Comparison of ENCODE assay signal across 9 cellular contexts in the genomic region with DNA sequence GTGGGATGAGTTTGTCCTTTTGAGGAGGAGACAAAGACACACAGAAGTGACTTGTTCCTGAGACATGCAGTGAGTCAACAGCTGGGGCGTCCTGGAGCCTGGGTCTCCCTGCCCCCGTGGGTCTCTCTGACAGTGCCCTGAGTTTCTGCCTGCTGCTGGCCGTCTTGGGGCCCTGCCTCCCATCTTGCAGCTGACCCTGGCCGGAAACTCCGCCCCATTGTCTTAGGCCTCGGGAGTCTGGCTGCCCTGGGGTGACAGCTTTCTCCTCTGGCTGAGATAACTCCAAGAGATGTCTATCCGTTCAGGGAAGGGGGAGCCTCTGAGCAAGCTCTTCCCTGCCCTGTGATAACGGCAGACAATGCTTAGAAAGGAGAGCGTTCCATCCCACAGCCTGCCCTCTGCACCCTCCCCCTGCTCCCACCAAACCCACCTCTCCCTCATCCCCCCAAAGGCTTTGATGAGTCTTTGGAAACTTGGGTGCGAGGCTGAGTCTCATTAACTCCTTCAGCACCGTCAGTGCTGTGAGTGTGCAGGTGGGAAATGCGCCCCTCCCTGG.
A peak's percentile ranks its signal among the peaks of the same experiment; 100 is the strongest.
DNase-seq lines count a peak whose midpoint lies in the region; ATAC-seq and TF ChIP-seq lines count a peak whose summit lies in the region.
"Had no signal": no experiment of that assay in that cellular context is flagged by ENCODE, and none has a peak within 500 bp of the region (broad histone marks: within the 10 kb centered on the region; RNA-seq: fewer than 3 reads in every experiment).

No MANE protein-coding gene starts in this region.

- H2AFZ ChIP-seq in neural progenitor cell (replicated peaks): peak overlapping the region; percentile 57

- no peaks in the 10 kb centered on the region for H3K27me3 ChIP-seq in neural progenitor cell

- H3F3A ChIP-seq in neural progenitor cell (ENCODE audit: low read depth): peaks cover 30% of the 10 kb centered on the region

- TF ChIP-seq CTCF in neural progenitor cell (IDR thresholded peaks at IDR 0.05): peak; percentile 25

- peaks cover 7% of the 10 kb centered on the region for H3K27me3 Mint-ChIP-seq in neural progenitor cell (ENCODE audit: insufficient read depth, low read depth)
- H3K27me3 Mint-ChIP-seq in effector memory CD8-positive, alpha-beta T cell: peaks cover 18 to 59% of the 10 kb centered on the region in 2 donors

- no peaks in the 10 kb centered on the region for H4K20me1 ChIP-seq in neural progenitor cell (ENCODE audit: low read depth)

- peaks cover 3% of the 10 kb centered on the region for H3K9me3 Mint-ChIP-seq in neural progenitor cell
- H3K9me3 Mint-ChIP-seq in effector memory CD8-positive, alpha-beta T cell: no peaks in the 10 kb centered on the region

- peak overlapping the region; percentile 21 for H3K27ac ChIP-seq in neural progenitor cell

- H3K36me3 ChIP-seq in neural progenitor cell: no peaks in the 10 kb centered on the region

- H3K4me3 Mint-ChIP-seq in neural progenitor cell: peak overlapping the region; percentile 48
- H3K4me3 Mint-ChIP-seq in effector memory CD8-positive, alpha-beta T cell: no peak overlapping the region

- H3K36me3 Mint-ChIP-seq in neural progenitor cell: no peaks in the 10 kb centered on the region
- no peaks in the 10 kb centered on the region for H3K36me3 Mint-ChIP-seq in effector memory CD8-positive, alpha-beta T cell (ENCODE audit: insufficient read depth)

- in situ Hi-C loops in SK-MEL-5 (cut with HindIII; ENCODE audit: low pct_unique_long_range_greater_than_20kb, low sequenced_read_pairs): no loop called here

- H3K4me3 ChIP-seq in neural progenitor cell: peak overlapping the region; percentile 13

- peaks cover 25% of the 10 kb centered on the region for H3K4me1 ChIP-seq in neural progenitor cell

- no peaks in the 10 kb centered on the region for H3K79me2 ChIP-seq in neural progenitor cell (ENCODE audit: low read depth)

- no peak for ATAC-seq in HG02970 (IDR thresholded peaks at IDR 0.05; ENCODE audit: low FRiP score, unreplicated experiment)
- no peak for ATAC-seq in effector memory CD8-positive, alpha-beta T cell (replicated peaks)

- peak overlapping the region; percentile 79 for H3K27ac Mint-ChIP-seq in neural progenitor cell
- H3K27ac Mint-ChIP-seq in effector memory CD8-positive, alpha-beta T cell: no peak overlapping the region

- DNase-seq in Daoy (ENCODE audit: low read depth): peak; percentile 94
- DNase-seq in SK-MEL-5 (ENCODE audit: low read depth, low spot score): peak; percentile 41
- DNase-seq in foreskin melanocyte: peak; percentile 17
- peak; percentile 78 for DNase-seq in neural progenitor cell (ENCODE audit: low spot score)
- no peak for DNase-seq in NCI-H526 (lab: John Stamatoyannopoulos, UW)
- DNase-seq in MV-4-11 (lab: John Stamatoyannopoulos, UW): no peak
- DNase-seq in effector memory CD8-positive, alpha-beta T cell: no peak
- DNase-seq: DMS153 had no signal

- H3K9me3 ChIP-seq in neural progenitor cell (ENCODE audit: low read depth): no peaks in the 10 kb centered on the region

- no peak overlapping the region for H3K9ac ChIP-seq in neural progenitor cell

- peak overlapping the region; percentile 70 for H3K4me2 ChIP-seq in neural progenitor cell

- peaks cover 38% of the 10 kb centered on the region for H3K4me1 Mint-ChIP-seq in neural progenitor cell
- no peaks in the 10 kb centered on the region for H3K4me1 Mint-ChIP-seq in effector memory CD8-positive, alpha-beta T cell (ENCODE audit: low read depth in 2 of 2)

Comparison
In these comparisons a context has a peak if more than half of its experiments do, and no peak if none do; other contexts are left out.
1. DNase-seq: peak in Daoy (single experiment), SK-MEL-5 (single experiment), foreskin melanocyte (single experiment) and neural progenitor cell (single experiment); none in NCI-H526 (0 of 2), MV-4-11 (single experiment) and effector memory CD8-positive, alpha-beta T cell (0 of 3).